1 cellular context compared by ENCODE assay signal in genomic region chr15:64566629-64567427, GRCh38.
TF ChIP-seq lines count a peak whose summit lies in the region.

No MANE protein-coding gene starts in this region.

TF ChIP-seq in K562, 482 proteins besides CTCF, POLR2A, EP300 and RAD21 (continued from another document):
- TF ChIP-seq CHD7 (IDR thresholded peaks at IDR 0.05; ENCODE audit: low read depth, low read length) (no peak), TCF15 (CRISPR knock-in tag; IDR thresholded peaks at IDR 0.05) (no peak), POU5F1 (IDR thresholded peaks at IDR 0.05; ENCODE audit: borderline replicate concordance, low read depth, low read length, partially characterized antibody) (no peak), HDAC1 (IDR thresholded peaks at IDR 0.05) (no peak), ZKSCAN3 (CRISPR knock-in tag; IDR thresholded peaks at IDR 0.05) (no peak), XRCC5 (IDR thresholded peaks at IDR 0.05; ENCODE audit: low read depth, low read length) (no peak), THRB (CRISPR knock-in tag; conservative IDR thresholded peaks at IDR 0.05) (no peak), ZNF551 (CRISPR knock-in tag; IDR thresholded peaks at IDR 0.05) (no peak), ILK (tag; IDR thresholded peaks at IDR 0.05; ENCODE audit: borderline replicate concordance, low read depth) (no peak), ZNF445 (CRISPR knock-in tag; IDR thresholded peaks at IDR 0.05; ENCODE audit: low read depth) (no peak), HNRNPL (IDR thresholded peaks at IDR 0.05; ENCODE audit: low read depth, low read length) (no peak), TFAM (CRISPR knock-in tag; conservative IDR thresholded peaks at IDR 0.05) (no peak), THRA (IDR thresholded peaks at IDR 0.05) (peak; percentile 77; the same call in 1 of the 2 replicates), BMI1 (IDR thresholded peaks at IDR 0.05; ENCODE audit: low read length) (no peak), NFXL1 (CRISPR knock-in tag; IDR thresholded peaks at IDR 0.05) (no peak), DDX20 (tag; IDR thresholded peaks at IDR 0.05; ENCODE audit: low read depth) (no peak), NBN (IDR thresholded peaks at IDR 0.05; ENCODE audit: low read depth) (0 out of 2 replicates have a peak, but pooled peaks have one; percentile 17), UBTF (IDR thresholded peaks at IDR 0.05; ENCODE audit: borderline replicate concordance in 1 of 2, low read depth in 2 of 2, low read length in 2 of 2) (0 out of 4 replicates have a peak, but pooled peaks of 1 of the 2 experiments have one; percentile 35), EP400 (IDR thresholded peaks at IDR 0.05) (no peak), ZBED1 (IDR thresholded peaks at IDR 0.05) (no peak), NELFE (IDR thresholded peaks at IDR 0.05; ENCODE audit: insufficient read depth, insufficient read length) (no peak), NFE2 (IDR thresholded peaks at IDR 0.05; ENCODE audit: low read depth) (no peak), STAT5A (IDR thresholded peaks at IDR 0.05; ENCODE audit: borderline replicate concordance, low read length) (no peak), ARID3A (IDR thresholded peaks at IDR 0.05; ENCODE audit: borderline replicate concordance, low read depth, low read length) (no peak), GTF2A2 (tag; IDR thresholded peaks at IDR 0.05) (no peak), GABPB1 (CRISPR knock-in tag; IDR thresholded peaks at IDR 0.05) (peak; percentile 60; the same call in 1 of the 2 replicates), SMAD3 (CRISPR knock-in tag; conservative IDR thresholded peaks at IDR 0.05) (no peak), ZNF184 (CRISPR knock-in tag; IDR thresholded peaks at IDR 0.05) (no peak)
